Comparison of ENCODE assay signal across 1 cellular context in the genomic region with DNA sequence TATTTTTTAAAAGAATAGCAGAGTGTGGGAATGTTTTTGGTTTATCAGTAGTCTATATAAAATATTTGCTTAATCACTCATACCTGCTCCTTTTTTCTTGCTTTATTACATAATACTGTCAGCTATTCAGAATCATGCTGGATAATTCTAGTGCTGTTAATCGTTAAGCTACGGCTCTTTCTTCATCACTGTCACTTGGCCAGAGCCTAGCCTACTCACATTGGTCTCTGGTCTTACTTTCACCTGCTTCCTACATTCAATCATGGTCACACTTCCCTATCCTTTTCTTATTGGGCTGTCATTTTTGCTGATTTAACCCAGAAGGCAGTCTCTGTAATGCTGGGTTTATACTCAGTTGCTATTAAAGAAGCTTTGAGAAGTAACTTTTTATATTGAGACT.
TF ChIP-seq lines count a peak whose summit lies in the region.

No MANE protein-coding gene starts in this region.

TF ChIP-seq in liver, 16 proteins besides CTCF, POLR2A, EP300 and RAD21 (continued from another document):
- TF ChIP-seq GABPA (IDR thresholded peaks at IDR 0.05 in 1 of 2, conservative IDR thresholded peaks at IDR 0.05 in 1 of 2) (peak; percentile 35 to 73), SP1 (IDR thresholded peaks at IDR 0.05) (peak; percentile 30), HNF4A (conservative IDR thresholded peaks at IDR 0.05) (peak; percentile 46 to 59), RXRA (IDR thresholded peaks at IDR 0.05) (peak; percentile 25 to 63), FOXA2 (IDR thresholded peaks at IDR 0.05) (no peak)
- TF ChIP-seq, protein P1, sequence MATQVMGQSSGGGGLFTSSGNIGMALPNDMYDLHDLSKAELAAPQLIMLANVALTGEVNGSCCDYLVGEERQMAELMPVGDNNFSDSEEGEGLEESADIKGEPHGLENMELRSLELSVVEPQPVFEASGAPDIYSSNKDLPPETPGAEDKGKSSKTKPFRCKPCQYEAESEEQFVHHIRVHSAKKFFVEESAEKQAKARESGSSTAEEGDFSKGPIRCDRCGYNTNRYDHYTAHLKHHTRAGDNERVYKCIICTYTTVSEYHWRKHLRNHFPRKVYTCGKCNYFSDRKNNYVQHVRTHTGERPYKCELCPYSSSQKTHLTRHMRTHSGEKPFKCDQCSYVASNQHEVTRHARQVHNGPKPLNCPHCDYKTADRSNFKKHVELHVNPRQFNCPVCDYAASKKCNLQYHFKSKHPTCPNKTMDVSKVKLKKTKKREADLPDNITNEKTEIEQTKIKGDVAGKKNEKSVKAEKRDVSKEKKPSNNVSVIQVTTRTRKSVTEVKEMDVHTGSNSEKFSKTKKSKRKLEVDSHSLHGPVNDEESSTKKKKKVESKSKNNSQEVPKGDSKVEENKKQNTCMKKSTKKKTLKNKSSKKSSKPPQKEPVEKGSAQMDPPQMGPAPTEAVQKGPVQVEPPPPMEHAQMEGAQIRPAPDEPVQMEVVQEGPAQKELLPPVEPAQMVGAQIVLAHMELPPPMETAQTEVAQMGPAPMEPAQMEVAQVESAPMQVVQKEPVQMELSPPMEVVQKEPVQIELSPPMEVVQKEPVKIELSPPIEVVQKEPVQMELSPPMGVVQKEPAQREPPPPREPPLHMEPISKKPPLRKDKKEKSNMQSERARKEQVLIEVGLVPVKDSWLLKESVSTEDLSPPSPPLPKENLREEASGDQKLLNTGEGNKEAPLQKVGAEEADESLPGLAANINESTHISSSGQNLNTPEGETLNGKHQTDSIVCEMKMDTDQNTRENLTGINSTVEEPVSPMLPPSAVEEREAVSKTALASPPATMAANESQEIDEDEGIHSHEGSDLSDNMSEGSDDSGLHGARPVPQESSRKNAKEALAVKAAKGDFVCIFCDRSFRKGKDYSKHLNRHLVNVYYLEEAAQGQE (IDR thresholded peaks at IDR 0.05): peak; percentile 17
